In the genomic region with DNA sequence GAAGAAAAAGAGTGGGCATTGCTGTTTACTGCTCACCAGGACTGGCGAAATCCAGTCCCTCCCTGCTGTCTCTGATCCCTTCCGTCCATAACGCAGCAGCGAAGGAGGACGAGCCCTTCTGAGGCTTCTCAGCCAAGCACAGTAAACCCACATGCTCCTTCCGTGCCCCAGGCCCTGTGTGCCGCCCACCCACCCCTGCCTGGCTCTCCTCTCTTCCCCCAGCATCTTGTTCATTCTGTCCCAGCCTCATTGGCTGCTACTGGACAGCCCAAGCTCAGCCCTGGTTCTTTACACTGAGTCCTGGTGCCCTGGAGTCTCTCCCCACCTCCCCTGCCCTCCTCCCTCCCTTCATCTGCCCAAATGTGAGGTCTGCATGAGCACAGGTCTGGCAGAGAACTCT, we compare ENCODE assay signal across 26 cellular contexts.
"Had no signal": no experiment of that assay in that cellular context is flagged by ENCODE, and none has a peak within 500 bp of the region (broad histone marks: within the 10 kb centered on the region; RNA-seq: fewer than 3 reads in every experiment).

No MANE protein-coding gene starts in this region.

- H3K4me1 ChIP-seq: colonic mucosa, esophagus squamous epithelium, pancreas, right lobe of liver, transverse colon had no signal

- H3K36me3 Mint-ChIP-seq: naive B cell; natural killer cell treated with Interleukin-12 subunit alpha and Interleukin-12 subunit beta and Interleukin-15 and Interleukin-18, amount 100 ng/mL, for 72 hours had no signal

- H3K27me3 ChIP-seq: colonic mucosa, right lobe of liver had no signal

- H3K4me3 ChIP-seq: colonic mucosa, esophagus squamous epithelium, pancreas, right lobe of liver, thoracic aorta, transverse colon had no signal

- DNase-seq: central memory CD4-positive, alpha-beta T cell; colonic mucosa; dermis blood vessel endothelial cell; effector memory CD4-positive, alpha-beta T cell; erythroblast; esophagus squamous epithelium; foreskin melanocyte; kidney; mammary epithelial cell; naive B cell; pancreas; right lobe of liver; small intestine; stimulated activated CD4-positive, alpha-beta T cell treated with anti-CD3 and anti-CD28 coated beads, Interleukin-12 subunit alpha, Interleukin-12 subunit beta, amount 100 ng/mL, for 4 hours; stimulated activated CD4-positive, alpha-beta T cell treated with anti-CD3 and anti-CD28 coated beads, Interleukin-1b, Interleukin-23, amount 100 ng/mL, for 48 hours; stimulated activated CD4-positive, alpha-beta T cell treated with anti-CD3 and anti-CD28 coated beads, Interleukin-4, amount 100 ng/mL, for 1 hour; stimulated activated CD8-positive, alpha-beta memory T cell treated with anti-CD3 and anti-CD28 coated beads, Interleukin-4, amount 100 ng/mL, for 48 hours; stimulated activated naive CD8-positive, alpha-beta T cell treated with anti-CD3 and anti-CD28 coated beads, Interleukin-15, Interleukin-2, amounts not matched to agents 100 U/mL and 50 U/mL, for 24 hours; substantia nigra; transverse colon had no signal

- H3K36me3 ChIP-seq: colonic mucosa, esophagus squamous epithelium, neutrophil, pancreas, right lobe of liver, thoracic aorta, transverse colon had no signal

- H3K4me3 Mint-ChIP-seq: naive B cell; natural killer cell treated with Interleukin-12 subunit alpha and Interleukin-12 subunit beta and Interleukin-15 and Interleukin-18, amount 100 ng/mL, for 72 hours; neural crest cell had no signal

- H3K4me1 Mint-ChIP-seq: naive B cell had no signal

- H3K27ac ChIP-seq: colonic mucosa, esophagus squamous epithelium, neutrophil, pancreas, right lobe of liver, thoracic aorta, transverse colon had no signal

- FAIRE-seq: endometrium, kidney, pancreas, small intestine had no signal

- H3K9me3 Mint-ChIP-seq: naive B cell; natural killer cell treated with Interleukin-12 subunit alpha and Interleukin-12 subunit beta and Interleukin-15 and Interleukin-18, amount 100 ng/mL, for 72 hours had no signal

- H3K27ac Mint-ChIP-seq: naive B cell; natural killer cell treated with Interleukin-12 subunit alpha and Interleukin-12 subunit beta and Interleukin-15 and Interleukin-18, amount 100 ng/mL, for 72 hours; progenitor cell of endocrine pancreas had no signal

- H3K9me3 ChIP-seq: colonic mucosa, esophagus squamous epithelium, neutrophil, pancreas, right lobe of liver, thoracic aorta, transverse colon had no signal
